17 cellular contexts compared by ENCODE assay signal in genomic region chr3:152780553-152780952, GRCh38. TPM values are rescaled to one million over a fixed set of nuclear protein-coding genes. Genes with fewer than 3 reads are reported as not detected.
A peak's percentile ranks its signal among the peaks of the same experiment; 100 is the strongest.
DNase-seq lines count a peak whose midpoint lies in the region; ATAC-seq, FAIRE-seq and TF ChIP-seq lines count a peak whose summit lies in the region.
"Had no signal": no experiment of that assay in that cellular context is flagged by ENCODE, and none has a peak within 500 bp of the region (broad histone marks: within the 10 kb centered on the region; RNA-seq: fewer than 3 reads in every experiment).

No MANE protein-coding gene starts in this region.

- H3K9me2 ChIP-seq in MM.1S (replicated peaks; ENCODE audit: insufficient read depth, low read length), result no peaks in the 10 kb centered on the region

- TF ChIP-seq CTCF in bronchial epithelial cell (IDR thresholded peaks at IDR 0.05; ENCODE audit: insufficient read depth, low read length, severe bottlenecking) (no peak), foreskin keratinocyte (conservative IDR thresholded peaks at IDR 0.05) (no peak), MM.1S (IDR thresholded peaks at IDR 0.05; ENCODE audit: low read length) (no peak), HFFc6 (IDR thresholded peaks at IDR 0.05) (no peak)

- H3K36me3 ChIP-seq in bronchial epithelial cell (ENCODE audit: control insufficient read depth, insufficient read depth, low read length), result no peaks in the 10 kb centered on the region
- H3K36me3 ChIP-seq in MM.1S (replicated peaks; ENCODE audit: insufficient read depth, low read length), result no peaks in the 10 kb centered on the region

- no peak overlapping the region for H3K27ac Mint-ChIP-seq in HFFc6
- H3K27ac Mint-ChIP-seq: IgD-negative memory B cell had no signal

- no peak overlapping the region for H2AFZ ChIP-seq in MM.1S (ENCODE audit: low read length)
- H2AFZ ChIP-seq: PC-9 had no signal

- no peaks in the 10 kb centered on the region for H3K9me3 ChIP-seq in MM.1S (replicated peaks; ENCODE audit: insufficient read depth, low read length)
- H3K9me3 ChIP-seq: Caco-2 had no signal

- H3K27ac ChIP-seq in foreskin keratinocyte (no peak overlapping the region), MM.1S (ENCODE audit: low read length) (no peak overlapping the region)
- H3K27ac ChIP-seq: PC-9 had no signal

- peaks cover 29% of the 10 kb centered on the region for H3K9me3 Mint-ChIP-seq in HFFc6
- H3K9me3 Mint-ChIP-seq: IgD-negative memory B cell had no signal

- H3K36me3 Mint-ChIP-seq in HFFc6 (ENCODE audit: low read depth), result no peaks in the 10 kb centered on the region
- H3K36me3 Mint-ChIP-seq: IgD-negative memory B cell had no signal

- no peak for FAIRE-seq in bronchial epithelial cell (lab: Jason Lieb, UNC)
- FAIRE-seq: GM19239, HTR-8/SVneo had no signal

- peaks cover 14% of the 10 kb centered on the region for H3K4me1 ChIP-seq in foreskin keratinocyte
- no peaks in the 10 kb centered on the region for H3K4me1 ChIP-seq in MM.1S (ENCODE audit: low read length)

- H3K27me3 ChIP-seq in bronchial epithelial cell (ENCODE audit: control insufficient read depth, insufficient read depth, low read length) (no peaks in the 10 kb centered on the region), foreskin keratinocyte (no peaks in the 10 kb centered on the region), MM.1S (replicated peaks; ENCODE audit: insufficient read depth, low read length) (no peaks in the 10 kb centered on the region)

- no peaks in the 10 kb centered on the region for H3K79me2 ChIP-seq in MM.1S (ENCODE audit: low read length)

- no peaks in the 10 kb centered on the region for H3K27me3 Mint-ChIP-seq in HFFc6 (ENCODE audit: insufficient read depth)

- H4K20me1 ChIP-seq in MM.1S (ENCODE audit: insufficient read depth, low read length), result no peaks in the 10 kb centered on the region

- DNase-seq in bronchial epithelial cell (ENCODE audit: low read depth) (peak; percentile 58), foreskin keratinocyte (peak in 1 of 2 donors; percentile 28), renal cortical epithelial cell (ENCODE audit: low read depth) (peak; percentile 60), MM.1S (no peak), HFFc6 (no peak)
- no peak for DNase-seq in activated effector memory CD4-positive, alpha-beta T cell treated with Interleukin-2 at 50 U/mL for 16 hours
- DNase-seq: Caco-2, DMS153, NCI-H1417 treated with DMSO at 0.1 percent for 48 hours, NCI-H1930, NCI-H774, PC-9 had no signal

- H3K4me2 ChIP-seq in MM.1S (ENCODE audit: low read depth, low read length), result no peak overlapping the region
- H3K4me2 ChIP-seq: PC-9 had no signal

- H3K9ac ChIP-seq in MM.1S (ENCODE audit: low read length), result no peak overlapping the region

- H3K4me3 Mint-ChIP-seq in HFFc6, result no peak overlapping the region
- H3K4me3 Mint-ChIP-seq: IgD-negative memory B cell had no signal

- ATAC-seq in HG03432 (IDR thresholded peaks at IDR 0.05; ENCODE audit: unreplicated experiment) (peak; percentile 35), foreskin keratinocyte (peak; percentile 61), HG03039 (IDR thresholded peaks at IDR 0.05; ENCODE audit: unreplicated experiment) (no peak)

- no peaks in the 10 kb centered on the region for H3K4me1 Mint-ChIP-seq in HFFc6 (ENCODE audit: low read depth)
- H3K4me1 Mint-ChIP-seq: IgD-negative memory B cell had no signal

- H3F3A ChIP-seq in MM.1S (ENCODE audit: insufficient read depth, low read length), result no peaks in the 10 kb centered on the region

- H3K4me3 ChIP-seq in bronchial epithelial cell (ENCODE audit: low read depth, low read length), result no peak overlapping the region
- H3K4me3 ChIP-seq in MM.1S (ENCODE audit: low read length), result no peak overlapping the region
- H3K4me3 ChIP-seq: PC-9 had no signal

RNA-seq across cellular contexts. Expression of gene P2RY1, which starts 54.4 kb away (rescaled TPM):
- total RNA-seq in bronchial epithelial cell (13.7 and 24.5 TPM in 2 replicates), foreskin keratinocyte (1.7 and 1.8 TPM in 2 replicates), renal cortical epithelial cell (0.05 and 0.17 TPM in 2 replicates)
- 0.35 TPM in 2 replicates for polyA plus RNA-seq in foreskin keratinocyte
- not detected for total RNA-seq in HFFc6 (2021; fragmentation: NEBNext Ultra II Directional; extraction: Animal tissue kit (Norgen Biotek cat#: 25700))

Comparison
In these comparisons a context has a peak if more than half of its experiments do, and no peak if none do; other contexts are left out.
1. DNase-seq: peak in bronchial epithelial cell (single experiment) and renal cortical epithelial cell (single experiment); none in MM.1S (single experiment), activated effector memory CD4-positive, alpha-beta T cell treated with Interleukin-2 at 50 U/mL for 16 hours (single experiment) and HFFc6 (single experiment).